ENCODE assay signal across 10 cellular contexts in the genomic region with DNA sequence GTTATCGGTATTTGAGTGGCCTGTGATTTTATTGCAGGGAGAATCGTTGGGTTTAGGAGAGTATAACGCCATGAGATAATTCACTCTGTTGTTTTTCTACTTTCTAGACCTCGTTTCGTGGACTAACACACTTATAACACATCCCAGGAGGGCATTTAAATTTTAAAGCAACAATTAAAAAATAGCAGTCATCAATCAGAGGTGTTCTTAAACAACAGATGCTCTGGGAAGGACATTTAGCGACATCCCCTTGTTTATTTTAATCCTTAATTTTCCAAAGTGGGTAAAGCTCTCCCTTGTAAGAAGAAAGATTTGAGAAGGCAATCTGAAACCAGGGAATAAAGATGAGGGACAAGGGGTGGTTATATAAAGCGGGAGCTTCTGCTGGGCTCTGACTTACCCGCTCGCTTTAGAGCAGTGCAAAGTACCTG.
A peak's percentile ranks its signal among the peaks of the same experiment; 100 is the strongest.
DNase-seq lines count a peak whose midpoint lies in the region; TF ChIP-seq lines count a peak whose summit lies in the region.
"Had no signal": no experiment of that assay in that cellular context is flagged by ENCODE, and none has a peak within 500 bp of the region (broad histone marks: within the 10 kb centered on the region; RNA-seq: fewer than 3 reads in every experiment).

No MANE protein-coding gene starts in this region.

- H3K9me3 ChIP-seq in duodenal mucosa (ENCODE audit: control insufficient read depth in 1 of 2, low read length in 2 of 2): no peaks in the 10 kb centered on the region
- H3K9me3 ChIP-seq in tibial artery: no peaks in the 10 kb centered on the region

- DNase-seq in NCI-H187 (lab: John Stamatoyannopoulos, UW): peak; percentile 22 to 64
- DNase-seq in NCI-H187 treated with DMSO at 0.1 percent for 48 hours (lab: John Stamatoyannopoulos, UW): no peak
- DNase-seq in midbrain (lab: John Stamatoyannopoulos, UW): peak; percentile 28
- DNase-seq in tibial artery: no peak
- DNase-seq in NCI-H1105 treated with DMSO at 0.1 percent for 48 hours (lab: John Stamatoyannopoulos, UW): no peak
- DNase-seq in head of caudate nucleus: no peak
- DNase-seq in RWPE1 (ENCODE audit: low spot score): no peak
- DNase-seq: activated naive CD8-positive, alpha-beta T cell treated with anti-CD3 and anti-CD28 coated beads, Interleukin-2, amount 50 U/mL, for 24 hours; NCI-H446 treated with DMSO at 0.1 percent for 48 hours had no signal

- POLR2A ChIA-PET in RWPE1 (lab: Yijun Ruan, JAX; ENCODE audit: low non-redundant PET): no interaction called here

- H3K4me1 ChIP-seq in duodenal mucosa (ENCODE audit: control insufficient read depth in 1 of 2, insufficient read depth in 2 of 2, low read length in 2 of 2): peaks cover 0 to 8% of the 10 kb centered on the region in 2 donors
- H3K4me1 ChIP-seq in tibial artery: peaks cover 0 to 43% (median 10%) of the 10 kb centered on the region in 4 donors

- peak overlapping the region in 1 of 2 donors; percentile 29 for H3K9ac ChIP-seq in duodenal mucosa (ENCODE audit: low read depth in 1 of 2, low read length in 2 of 2)

- TF ChIP-seq CTCF in tibial artery (IDR thresholded peaks at IDR 0.05) (no peak), RWPE1 (conservative IDR thresholded peaks at IDR 0.05; ENCODE audit: low read depth) (no peak)

- H3K4me3 ChIP-seq in duodenal mucosa (ENCODE audit: low read depth in 1 of 2, low read length in 2 of 2) (peak overlapping the region; percentile 23 to 69), tibial artery (peak overlapping the region; percentile 62 to 89)

- intact Hi-C loops in tibial artery (cut with DNase I; ENCODE audit: low total_unique reads) (no loop called here), head of caudate nucleus (cut with DNase I) (no loop called here)

- H3K27ac ChIP-seq in duodenal mucosa (ENCODE audit: low read depth, low read length) (peak overlapping the region; percentile 39), tibial artery (peak overlapping the region; percentile 80 to 88), RWPE1 (no peak overlapping the region)

- CTCF ChIA-PET in RWPE1 (lab: Yijun Ruan, JAX): interaction anchor here (0.6 to 0.7 kb wide), 2 partner anchors 95 to 272 kb away, joined by 3 to 5 read pairs; no protein-coding TSS in a partner anchor

- H3K27me3 ChIP-seq in duodenal mucosa (ENCODE audit: control insufficient read depth in 1 of 2, insufficient read depth in 2 of 2, low read length in 2 of 2) (no peaks in the 10 kb centered on the region), tibial artery (no peaks in the 10 kb centered on the region)

- H3K36me3 ChIP-seq in duodenal mucosa (ENCODE audit: control insufficient read depth in 1 of 2, insufficient read depth in 2 of 2, low read length in 2 of 2) (no peaks in the 10 kb centered on the region), tibial artery (no peaks in the 10 kb centered on the region)

Comparison
In these comparisons a context has a peak if more than half of its experiments do, and no peak if none do; other contexts are left out.
1. DNase-seq: peak in NCI-H187 (2 of 2) and midbrain (single experiment); none in NCI-H187 treated with DMSO at 0.1 percent for 48 hours (single experiment), tibial artery (0 of 2), NCI-H1105 treated with DMSO at 0.1 percent for 48 hours (single experiment), head of caudate nucleus (0 of 42) and RWPE1 (single experiment).